8 cellular contexts compared by ENCODE assay signal in genomic region chr11:77066229-77067023, GRCh38. TPM values are rescaled to one million over a fixed set of nuclear protein-coding genes. Genes with fewer than 3 reads are reported as not detected.
A peak's percentile ranks its signal among the peaks of the same experiment; 100 is the strongest.
DNase-seq lines count a peak whose midpoint lies in the region; ATAC-seq and TF ChIP-seq lines count a peak whose summit lies in the region.

CAPN5 (plus strand) TSS chr11:77066971; CDS start chr11:77084887, 17,916 bp downstream.

- no peaks in the 10 kb centered on the region for H3K9me3 Mint-ChIP-seq in Caco-2 (ENCODE audit: unreplicated experiment)

- POLR2A ChIA-PET in Caco-2 (lab: Charles Lee): interaction anchor here (0.6 to 1.0 kb wide), 7 partner anchors 9 to 510 kb away, joined by 3 to 5 read pairs (median 3); no protein-coding TSS in a partner anchor

- TF ChIP-seq CTCF in Caco-2 (IDR thresholded peaks at IDR 0.05; ENCODE audit: insufficient read depth in 1 of 2, low read depth in 1 of 2, low read length in 1 of 2, severe bottlenecking in 1 of 2, unreplicated experiment in 1 of 2): peak in 1 of 2 experiments; percentile 81
- no peak for TF ChIP-seq CTCF in GM20000 (IDR thresholded peaks at IDR 0.05; ENCODE audit: extremely low read depth, missing control alignments)
- TF ChIP-seq CTCF in mucosa of descending colon (IDR thresholded peaks at IDR 0.05): peak; percentile 17

- CTCF ChIA-PET in Caco-2 (lab: Charles Lee): interaction anchor here (0.6 to 4.1 kb wide), 15 partner anchors 8 to 692 kb away, joined by 3 to 47 read pairs (median 4); partner anchors contain the start of gene MYO7A

- no peaks in the 10 kb centered on the region for H3K27me3 Mint-ChIP-seq in Caco-2 (ENCODE audit: insufficient read depth, unreplicated experiment)

- H3K27ac Mint-ChIP-seq in Caco-2 (ENCODE audit: unreplicated experiment): peak within 1 kb of the TSS; percentile 69

- DNase-seq in Caco-2: peak; percentile 96 to 100
- peak; percentile 98 for DNase-seq in GM20000 (ENCODE audit: low spot score)
- DNase-seq in HS-5 (ENCODE audit: low read depth): peak; percentile 54
- peak; percentile 91 for DNase-seq in NT2/D1 (ENCODE audit: low read depth, low spot score)
- peak; percentile 93 for DNase-seq in activated CD8-positive, alpha-beta memory T cell treated with anti-CD3 and anti-CD28 coated beads, Interleukin-2, amount 50 U/mL, for 48 hours
- peak; percentile 96 for DNase-seq in epidermal melanocyte (ENCODE audit: insufficient read length, low spot score)
- peak; percentile 93 to 96 (median 95) for DNase-seq in mucosa of descending colon
- peak; percentile 82 to 87 for DNase-seq in stimulated activated CD8-positive, alpha-beta memory T cell treated with anti-CD3 and anti-CD28 coated beads, Interleukin-2, amount 100 ng/mL, for 48 hours (ENCODE audit: low read depth in 2 of 2)

- H3K9me3 ChIP-seq in Caco-2 (peaks cover 4% of the 10 kb centered on the region; the same call in 1 of the 2 replicates), NT2/D1 (ENCODE audit: insufficient read depth, low read length) (no peaks in the 10 kb centered on the region), mucosa of descending colon (no peaks in the 10 kb centered on the region)

- BruUV-seq in Caco-2 (replicated peaks; lab: Mats Ljungman, UMichigan): no TSS peak

- no peaks in the 10 kb centered on the region for H3K27me3 ChIP-seq in Caco-2 (replicated peaks; ENCODE audit: control insufficient read depth, insufficient read depth, low read length)
- peaks cover 26% of the 10 kb centered on the region for H3K27me3 ChIP-seq in NT2/D1 (ENCODE audit: insufficient read depth, insufficient read length)

- peak within 1 kb of the TSS; percentile 88 for H3K4me3 Mint-ChIP-seq in Caco-2 (ENCODE audit: unreplicated experiment)

- ATAC-seq in mucosa of descending colon: peak; percentile 92

- H3K4me3 ChIP-seq in Caco-2 (ENCODE audit: low read depth, low read length): peak within 1 kb of the TSS; percentile 82
- peak within 1 kb of the TSS; percentile 49 for H3K4me3 ChIP-seq in NT2/D1 (ENCODE audit: insufficient read length, low read depth)
- peak within 1 kb of the TSS; percentile 67 for H3K4me3 ChIP-seq in mucosa of descending colon

- intact Hi-C loops in Caco-2 (cut with micrococcal nuclease; ENCODE audit: unreplicated experiment): loop anchor here (1.0 kb wide), 2 partner anchors 19 to 25 kb away; no protein-coding TSS in a partner anchor
- intact Hi-C loops in mucosa of descending colon (cut with DNase I, micrococcal nuclease): no loop called here

- H3K9ac ChIP-seq in NT2/D1 (ENCODE audit: insufficient read length, low read depth): peak within 1 kb of the TSS; percentile 67

- H3K4me1 ChIP-seq in Caco-2 (peaks cover 18% of the 10 kb centered on the region), NT2/D1 (ENCODE audit: insufficient read depth, insufficient read length) (peaks cover 3% of the 10 kb centered on the region), mucosa of descending colon (ENCODE audit: low read depth) (peaks cover 56% of the 10 kb centered on the region)

- peaks cover 22% of the 10 kb centered on the region for H3K4me1 Mint-ChIP-seq in Caco-2 (ENCODE audit: low read depth, unreplicated experiment)

- H3K36me3 ChIP-seq in Caco-2 (ENCODE audit: control insufficient read depth, insufficient read depth, low read length): no peaks in the 10 kb centered on the region
- no peaks in the 10 kb centered on the region for H3K36me3 ChIP-seq in NT2/D1 (ENCODE audit: insufficient read depth, insufficient read length, low read length)
- H3K36me3 ChIP-seq in mucosa of descending colon (ENCODE audit: low read depth): no peaks in the 10 kb centered on the region

- H3K36me3 Mint-ChIP-seq in Caco-2 (ENCODE audit: insufficient read depth, unreplicated experiment): peaks cover 9% of the 10 kb centered on the region

RNA-seq across cellular contexts. Expression of gene CAPN5, which starts in this region (rescaled TPM):
- total RNA-seq in Caco-2 (2022) (18.8 and 21.2 TPM in 2 replicates), mucosa of descending colon (100 to 1,000 TPM; 142 to 351 (median 253) TPM)

Comparison
In these comparisons a context has a peak if more than half of its experiments do, and no peak if none do; other contexts are left out.
1. Peak in every context shown above with its lines: DNase-seq, ATAC-seq and H3K4me3 ChIP-seq.